ENCODE assay signal across 8 cellular contexts in the genomic region with DNA sequence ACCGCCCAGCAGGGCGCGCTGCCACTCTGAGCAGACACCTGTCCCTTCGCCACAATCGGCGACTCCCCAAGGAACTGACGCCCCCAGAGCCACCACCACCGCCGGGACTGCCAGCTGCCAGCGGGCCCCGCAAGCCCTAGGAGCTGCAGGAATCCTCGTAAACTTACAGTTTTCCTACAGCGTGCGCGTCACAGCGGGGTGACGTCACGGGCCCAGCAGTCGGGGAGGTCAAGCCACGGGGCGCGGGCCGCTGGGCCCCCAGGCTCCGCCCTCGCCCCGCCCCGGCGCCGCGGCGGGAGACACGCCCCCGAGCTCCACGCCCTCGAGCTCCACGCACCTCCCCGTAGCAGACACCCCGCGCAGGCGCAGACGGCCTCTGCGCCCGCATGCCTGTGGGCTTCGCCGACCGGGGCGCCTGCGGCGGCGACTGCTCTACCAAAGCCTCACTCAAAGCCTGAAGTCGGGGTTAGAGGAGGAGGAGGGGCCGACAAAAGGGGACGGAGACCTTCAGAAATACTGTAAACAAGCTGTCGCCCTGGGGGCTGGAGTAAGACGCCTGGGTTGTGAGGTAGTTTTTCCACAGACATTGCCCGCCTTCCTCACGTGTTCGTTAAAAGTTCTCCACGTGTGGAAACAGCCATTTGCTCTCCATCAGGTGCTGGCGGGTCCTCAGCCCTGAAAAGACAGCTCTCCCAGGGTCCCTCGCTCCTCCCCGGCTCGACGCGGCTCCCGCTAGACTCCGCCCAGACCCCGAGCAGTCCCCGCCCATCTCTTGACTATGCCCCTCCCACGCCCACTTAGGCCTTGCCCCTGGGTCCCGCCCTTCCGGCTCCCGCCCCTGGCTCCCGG. TPM values are rescaled to one million over a fixed set of nuclear protein-coding genes. Genes with fewer than 3 reads are reported as not detected.
DNase-seq lines count a peak whose midpoint lies in the region; ATAC-seq and TF ChIP-seq lines count a peak whose summit lies in the region.

Gene ZNF438, minus strand, starts transcription at position 200 of the 849 bp plus-strand sequence. CDS start 154,831 bp downstream, outside the sequence.

- H3K79me2 ChIP-seq in SU-DHL-6 (ENCODE audit: insufficient read depth, low read length) = no peaks in the 10 kb centered on the region

- no peaks in the 10 kb centered on the region for H4K20me1 ChIP-seq in SU-DHL-6 (ENCODE audit: low read depth, low read length)

- H3K27me3 ChIP-seq in SU-DHL-6 (ENCODE audit: low read length) (no peaks in the 10 kb centered on the region), adipocyte (replicated peaks; ENCODE audit: control insufficient read depth, insufficient read depth, low read length) (no peaks in the 10 kb centered on the region)

- DNase-seq in NCI-H1105 treated with DMSO at 0.1 percent for 48 hours (lab: John Stamatoyannopoulos, UW) = peak; percentile 74
- DNase-seq in adipocyte (ENCODE audit: low read depth) = peak; percentile 97
- DNase-seq in cardiac septum (ENCODE audit: low spot score) = peak; percentile 99
- peak; percentile 90 to 99 (median 94) for DNase-seq in posterior cingulate gyrus
- peak; percentile 97 for DNase-seq in type B pancreatic cell (ENCODE audit: extremely low spot score, unreplicated experiment)

- ATAC-seq in HG02759 (IDR thresholded peaks at IDR 0.05; ENCODE audit: unreplicated experiment) = peak; percentile 88

- peak within 1 kb of the TSS; percentile 83 for H3K27ac ChIP-seq in SU-DHL-6 (ENCODE audit: low read depth, low read length)

- H3K4me1 ChIP-seq in adipocyte (ENCODE audit: control insufficient read depth, insufficient read depth, low read length) = peaks cover 55% of the 10 kb centered on the region

- H3K4me1 Mint-ChIP-seq in type B pancreatic cell (ENCODE audit: unreplicated experiment) = peaks cover 39% of the 10 kb centered on the region

- no peaks in the 10 kb centered on the region for H3K27me3 Mint-ChIP-seq in type B pancreatic cell

- H2AFZ ChIP-seq in SU-DHL-6 (ENCODE audit: low read depth, low read length, severe bottlenecking) = peak within 1 kb of the TSS; percentile 85

- TF ChIP-seq CTCF in GM12875 (IDR thresholded peaks at IDR 0.05; ENCODE audit: borderline replicate concordance, insufficient read depth, low read depth, low read length) (peak; percentile 74), SU-DHL-6 (IDR thresholded peaks at IDR 0.05; ENCODE audit: insufficient read depth, low read length, poor library complexity, severe bottlenecking) (peak; percentile 42), type B pancreatic cell (conservative IDR thresholded peaks at IDR 0.05) (peak; percentile 58)

- intact Hi-C loops in cardiac septum (cut with DNase I) (loop anchor here (1.0 to 10.0 kb wide), 8 partner anchors 45 to 673 kb away; partner anchors contain the start of gene ZEB1), posterior cingulate gyrus (cut with DNase I) (loop anchor here (2.0 to 10.0 kb wide), 3 partner anchors 101 to 283 kb away; partner anchors contain the start of gene ZEB1)

- no peaks in the 10 kb centered on the region for H3K36me3 Mint-ChIP-seq in type B pancreatic cell

- 0 out of 2 replicates have a peak, but pooled peaks cover 8% of the 10 kb centered on the region for H3F3A ChIP-seq in SU-DHL-6 (ENCODE audit: insufficient read depth)

- peak within 1 kb of the TSS; percentile 87 for H3K4me2 ChIP-seq in SU-DHL-6 (ENCODE audit: low read depth, low read length, poor library complexity, severe bottlenecking)

- H3K4me3 ChIP-seq in GM12875 (ENCODE audit: low read depth, low read length) (peak within 1 kb of the TSS; percentile 76), SU-DHL-6 (ENCODE audit: insufficient read depth, low read length, poor library complexity, severe bottlenecking) (peak within 1 kb of the TSS; percentile 72), adipocyte (ENCODE audit: low read length) (peak within 1 kb of the TSS; percentile 86)

- H3K27ac Mint-ChIP-seq in type B pancreatic cell = peak within 1 kb of the TSS; percentile 97

- H3K9ac ChIP-seq in SU-DHL-6 (ENCODE audit: low read length) = peak within 1 kb of the TSS; percentile 67
- H3K9ac ChIP-seq in adipocyte (ENCODE audit: low read length) = peak within 1 kb of the TSS; percentile 95

- H3K36me3 ChIP-seq in SU-DHL-6 (ENCODE audit: low read length) = no peaks in the 10 kb centered on the region
- H3K36me3 ChIP-seq in adipocyte (ENCODE audit: control insufficient read depth, insufficient read depth, low read length, severe bottlenecking) = no peaks in the 10 kb centered on the region

- H3K9me3 ChIP-seq in SU-DHL-6 (ENCODE audit: insufficient read depth, low read length) (no peaks in the 10 kb centered on the region), adipocyte (ENCODE audit: control insufficient read depth, low read length) (no peaks in the 10 kb centered on the region)

- H3K4me3 Mint-ChIP-seq in type B pancreatic cell = peak within 1 kb of the TSS; percentile 93

- H3K9me3 Mint-ChIP-seq in type B pancreatic cell = no peaks in the 10 kb centered on the region

- no peaks in the 10 kb centered on the region for H3K9me2 ChIP-seq in SU-DHL-6 (replicated peaks; ENCODE audit: insufficient read depth, low read length)

RNA-seq across cellular contexts. Expression of gene ZNF438, which starts in this region (rescaled TPM):
- total RNA-seq in cardiac septum = 12.5 TPM
- total RNA-seq in type B pancreatic cell (ENCODE audit: low replicate concordance) = 3.7 and 4.4 TPM in 2 replicates

Comparison
In these comparisons a context has a peak if more than half of its experiments do, and no peak if none do; other contexts are left out.
1. Peak in every context shown above with its lines: DNase-seq, ATAC-seq, H3K4me3 ChIP-seq and H3K27ac ChIP-seq.